Comparison of ENCODE assay signal across 18 cellular contexts in genomic region chr2:216163518-216163917, GRCh38. TPM values are rescaled to one million over a fixed set of nuclear protein-coding genes. Genes with fewer than 3 reads are reported as not detected.
DNase-seq lines count a peak whose midpoint lies in the region; ATAC-seq and TF ChIP-seq lines count a peak whose summit lies in the region.
"Had no signal": no experiment of that assay in that cellular context is flagged by ENCODE, and none has a peak within 500 bp of the region (broad histone marks: within the 10 kb centered on the region; RNA-seq: fewer than 3 reads in every experiment).

No MANE protein-coding gene starts in this region.

- H2BK5ac ChIP-seq in mesenchymal stem cell (ENCODE audit: low read depth, low read length, poor library complexity, severe bottlenecking) = no peak overlapping the region

- no peaks in the 10 kb centered on the region for H3K4me1 ChIP-seq in mesenchymal stem cell (ENCODE audit: control insufficient read depth, insufficient read depth, low read depth, low read length)
- H3K4me1 ChIP-seq in left lung = no peaks in the 10 kb centered on the region
- H3K4me1 ChIP-seq: pancreas had no signal

- H3K27ac ChIP-seq in mesenchymal stem cell (ENCODE audit: low read length, poor library complexity, severe bottlenecking) (no peak overlapping the region), left lung (no peak overlapping the region)
- H3K27ac ChIP-seq: adrenal gland, pancreas had no signal

- 94% methylated on average over 4 of the region's 4 CpGs for WGBS in mesenchymal stem cell

- H2BK12ac ChIP-seq in mesenchymal stem cell (ENCODE audit: low read length in 2 of 2) = no peak overlapping the region

- H4K8ac ChIP-seq in mesenchymal stem cell (ENCODE audit: low read length) = no peak overlapping the region

- intact Hi-C loops in left lung (cut with DNase I) = no loop called here

- peaks cover 33 to 92% of the 10 kb centered on the region in 2 experiments for H3K36me3 ChIP-seq in mesenchymal stem cell (ENCODE audit: control insufficient read depth in 1 of 2, insufficient read depth in 2 of 2, low read depth in 1 of 2, low read length in 2 of 2)
- peaks cover 4 to 90% of the 10 kb centered on the region in 2 donors for H3K36me3 ChIP-seq in left lung

- no peak overlapping the region for H3K4me3 Mint-ChIP-seq in stimulated activated naive CD8-positive, alpha-beta T cell treated with anti-CD3 and anti-CD28 coated beads, Interleukin-15, amount 100 ng/mL, for 72 hours
- H3K4me3 Mint-ChIP-seq in brain = no peak overlapping the region
- H3K4me3 Mint-ChIP-seq: central memory CD8-positive, alpha-beta T cell; naive B cell; stimulated activated naive B cell treated with anti-CD40 and anti-IgM and Interleukin-4, amounts not matched to agents 10 μg/mL and 1 μg/mL and 100 μg/mL, for 72 hours had no signal

- no peak overlapping the region for H3K4me2 ChIP-seq in mesenchymal stem cell (ENCODE audit: low read length, poor library complexity, severe bottlenecking)

- no peaks in the 10 kb centered on the region for H3K9me3 ChIP-seq in mesenchymal stem cell (ENCODE audit: control insufficient read depth, low read length)
- no peaks in the 10 kb centered on the region for H3K9me3 ChIP-seq in left lung
- H3K9me3 ChIP-seq: adrenal gland, pancreas, sigmoid colon had no signal

- H3K27ac Mint-ChIP-seq in stimulated activated naive CD8-positive, alpha-beta T cell treated with anti-CD3 and anti-CD28 coated beads, Interleukin-15, amount 100 ng/mL, for 72 hours = peak overlapping the region; percentile 7 to 24
- peak overlapping the region in 3 of 5 experiments; percentile 44 to 53 (median 52) for H3K27ac Mint-ChIP-seq in brain

- TF ChIP-seq CTCF in brain (conservative IDR thresholded peaks at IDR 0.05) (no peak), left lung (IDR thresholded peaks at IDR 0.05) (no peak)

- no peak overlapping the region for H3K23ac ChIP-seq in mesenchymal stem cell (ENCODE audit: low read length in 2 of 2)

- no peak overlapping the region for H3K14ac ChIP-seq in mesenchymal stem cell (ENCODE audit: low read length in 2 of 2)

- H2AK5ac ChIP-seq in mesenchymal stem cell (ENCODE audit: low read length, severe bottlenecking) = no peak overlapping the region

- peaks cover 85% of the 10 kb centered on the region for H3K36me3 Mint-ChIP-seq in brain

- DNase-seq in stimulated activated naive CD8-positive, alpha-beta T cell treated with anti-CD3 and anti-CD28 coated beads, Interleukin-15, amount 100 ng/mL, for 72 hours = no peak
- no peak for DNase-seq in stimulated activated naive CD8-positive, alpha-beta T cell treated with anti-CD3 and anti-CD28 coated beads, Interleukin-15, Interleukin-2, amounts not matched to agents 100 U/mL and 50 U/mL, for 24 hours
- DNase-seq in mesenchymal stem cell (peak; percentile 82), AG08396 (ENCODE audit: low spot score) (no peak), D341Med (ENCODE audit: low spot score) (no peak), left lung (no peak)
- DNase-seq: adrenal gland; DMS79; erythroblast; GOT3; naive B cell; NCI-H510A treated with DMSO at 0.1 percent for 48 hours; pancreas; sigmoid colon; stimulated activated naive B cell treated with anti-CD40 and anti-IgM and Interleukin-4, amounts not matched to agents 10 μg/mL and 1 μg/mL and 100 μg/mL, for 72 hours had no signal

- H3K27me3 Mint-ChIP-seq in stimulated activated naive CD8-positive, alpha-beta T cell treated with anti-CD3 and anti-CD28 coated beads, Interleukin-15, amount 100 ng/mL, for 72 hours = no peaks in the 10 kb centered on the region
- no peaks in the 10 kb centered on the region for H3K27me3 Mint-ChIP-seq in brain
- H3K27me3 Mint-ChIP-seq: central memory CD8-positive, alpha-beta T cell; naive B cell; stimulated activated naive B cell treated with anti-CD40 and anti-IgM and Interleukin-4, amounts not matched to agents 10 μg/mL and 1 μg/mL and 100 μg/mL, for 72 hours had no signal

- H4K91ac ChIP-seq in mesenchymal stem cell (ENCODE audit: low read length) = no peak overlapping the region

- H3K79me1 ChIP-seq in mesenchymal stem cell (replicated peaks; ENCODE audit: low read length, poor library complexity, severe bottlenecking) = peaks cover 25% of the 10 kb centered on the region

- peaks cover 35% of the 10 kb centered on the region for H3K4me1 Mint-ChIP-seq in stimulated activated naive CD8-positive, alpha-beta T cell treated with anti-CD3 and anti-CD28 coated beads, Interleukin-15, amount 100 ng/mL, for 72 hours
- peaks cover 36% of the 10 kb centered on the region for H3K4me1 Mint-ChIP-seq in brain

- H2AFZ ChIP-seq in mesenchymal stem cell (ENCODE audit: low read depth, low read length) = no peak overlapping the region

- H3K4me3 ChIP-seq in mesenchymal stem cell (ENCODE audit: insufficient read depth in 1 of 2, low read depth in 1 of 2, low read length in 2 of 2) (no peak overlapping the region), left lung (no peak overlapping the region)
- H3K4me3 ChIP-seq: adrenal gland, pancreas, sigmoid colon had no signal

- no peak overlapping the region for H3K4ac ChIP-seq in mesenchymal stem cell (ENCODE audit: low read depth in 1 of 2, low read length in 2 of 2)

- no peaks in the 10 kb centered on the region for H3K9me3 Mint-ChIP-seq in stimulated activated naive CD8-positive, alpha-beta T cell treated with anti-CD3 and anti-CD28 coated beads, Interleukin-15, amount 100 ng/mL, for 72 hours
- H3K9me3 Mint-ChIP-seq in brain = no peaks in the 10 kb centered on the region
- H3K9me3 Mint-ChIP-seq: central memory CD8-positive, alpha-beta T cell; naive B cell; stimulated activated naive B cell treated with anti-CD40 and anti-IgM and Interleukin-4, amounts not matched to agents 10 μg/mL and 1 μg/mL and 100 μg/mL, for 72 hours had no signal

- no peak overlapping the region for H2BK120ac ChIP-seq in mesenchymal stem cell (ENCODE audit: low read depth, low read length)

- H2BK15ac ChIP-seq in mesenchymal stem cell (ENCODE audit: low read depth, poor library complexity, severe bottlenecking) = no peak overlapping the region

- H3K27me3 ChIP-seq in mesenchymal stem cell (ENCODE audit: control insufficient read depth in 1 of 2, insufficient read depth in 1 of 2, low read length in 2 of 2) = no peaks in the 10 kb centered on the region
- H3K27me3 ChIP-seq in left lung = no peaks in the 10 kb centered on the region
- H3K27me3 ChIP-seq: adrenal gland, pancreas, sigmoid colon had no signal

- ATAC-seq in stimulated activated naive CD8-positive, alpha-beta T cell treated with anti-CD3 and anti-CD28 coated beads, Interleukin-15, amount 100 ng/mL, for 72 hours = no peak
- no peak for ATAC-seq in stimulated activated naive CD8-positive, alpha-beta T cell treated with anti-CD3 and anti-CD28 coated beads, Interleukin-15, Interleukin-2, amounts not matched to agents 100 U/mL and 50 U/mL, for 24 hours
- no peak for ATAC-seq in left lung
- ATAC-seq: activated CD4-positive, CD25-positive, alpha-beta regulatory T cell treated with anti-CD3 and anti-CD28 coated beads, Interleukin-2, amount 50 U/mL, for 24 hours; pancreas; stimulated activated naive B cell treated with anti-CD40 and anti-IgM and Interleukin-4, amounts not matched to agents 10 μg/mL and 1 μg/mL and 100 μg/mL, for 72 hours had no signal

- no peak overlapping the region for H3K9ac ChIP-seq in mesenchymal stem cell (ENCODE audit: low read length)

- no peak overlapping the region for H3K18ac ChIP-seq in mesenchymal stem cell (ENCODE audit: low read depth in 1 of 2, low read length in 2 of 2)

RNA-seq across cellular contexts. Expression of gene XRCC5, which starts 54.4 kb away (rescaled TPM):
- polyA plus RNA-seq in brain (ENCODE audit: insufficient read depth, low read depth, low replicate concordance) = 271 TPM
- 151 TPM for polyA plus RNA-seq in mesenchymal stem cell (2013, experiment 1 of 2)
- 150 TPM for polyA plus RNA-seq in mesenchymal stem cell (2013, experiment 2 of 2)
- 100 to 1,000 TPM; 212 to 251 TPM for total RNA-seq in left lung
